Comparison of ENCODE assay signal across 1 cellular context in genomic region chr1:22184892-22185612, GRCh38.
TF ChIP-seq lines count a peak whose summit lies in the region.

No MANE protein-coding gene starts in this region.

TF ChIP-seq in IMR-90, 13 proteins besides CTCF, POLR2A, EP300 and RAD21:
- TF ChIP-seq USF2 (IDR thresholded peaks at IDR 0.05; ENCODE audit: low read depth, low read length), result no peak
- TF ChIP-seq CEBPB (IDR thresholded peaks at IDR 0.05; ENCODE audit: low read depth, low read length), result peak; percentile 83
- TF ChIP-seq RFX5 (IDR thresholded peaks at IDR 0.05; ENCODE audit: low read depth, low read length), result no peak
TF ChIP-seq in IMR-90: peak in this region for 1.
